Comparison of ENCODE assay signal across 15 cellular contexts in genomic region chr14:98513558-98513957, GRCh38.
A peak's percentile ranks its signal among the peaks of the same experiment; 100 is the strongest.
DNase-seq lines count a peak whose midpoint lies in the region; ATAC-seq and TF ChIP-seq lines count a peak whose summit lies in the region.
"Had no signal": no experiment of that assay in that cellular context is flagged by ENCODE, and none has a peak within 500 bp of the region (broad histone marks: within the 10 kb centered on the region; RNA-seq: fewer than 3 reads in every experiment).

No MANE protein-coding gene starts in this region.

- H3K4me3 ChIP-seq in OCI-LY3 (ENCODE audit: low read length) = peak overlapping the region; percentile 48
- H3K4me3 ChIP-seq in epithelial cell of esophagus (ENCODE audit: low read length) = no peak overlapping the region
- H3K4me3 ChIP-seq: BLaER1 treated with 17β-estradiol and CSF1 and Interleukin-3, amounts not matched to agents 10 nM and 100 nM; GM23248 had no signal

- peaks cover 21% of the 10 kb centered on the region for H3K9me3 ChIP-seq in OCI-LY3 (ENCODE audit: insufficient read depth, low read length)

- H3K27ac Mint-ChIP-seq in activated naive CD4-positive, alpha-beta T cell treated with anti-CD3 and anti-CD28 coated beads, Interleukin-2, amount 50 U/mL, for 72 hours = peak overlapping the region in 1 of 2 donors; percentile 91
- H3K27ac Mint-ChIP-seq: CD4-positive, alpha-beta T cell had no signal

- peaks cover 3 to 18% of the 10 kb centered on the region in 2 donors for H3K9me3 Mint-ChIP-seq in activated naive CD4-positive, alpha-beta T cell treated with anti-CD3 and anti-CD28 coated beads, Interleukin-2, amount 50 U/mL, for 72 hours

- peaks cover 0 to 5% of the 10 kb centered on the region in 2 donors for H3K36me3 Mint-ChIP-seq in activated naive CD4-positive, alpha-beta T cell treated with anti-CD3 and anti-CD28 coated beads, Interleukin-2, amount 50 U/mL, for 72 hours

- peak; percentile 22 to 65 for ATAC-seq in activated naive CD4-positive, alpha-beta T cell treated with anti-CD3 and anti-CD28 coated beads, Interleukin-2, amount 50 U/mL, for 72 hours

- 0 out of 2 replicates have a peak overlapping the region, but pooled peaks have one; percentile 78 for H2AFZ ChIP-seq in OCI-LY3 (ENCODE audit: low read depth, low read length)
- H2AFZ ChIP-seq: GM23248 had no signal

- H3K27ac ChIP-seq in OCI-LY3 (ENCODE audit: low read length) = peak overlapping the region; percentile 90
- H3K27ac ChIP-seq: BLaER1 treated with 17β-estradiol and CSF1 and Interleukin-3, amounts not matched to agents 10 nM and 100 nM; GM23248 had no signal

- peaks cover 62% of the 10 kb centered on the region for H3K4me1 ChIP-seq in OCI-LY3 (ENCODE audit: low read length)
- H3K4me1 ChIP-seq: BLaER1 treated with 17β-estradiol and CSF1 and Interleukin-3, amounts not matched to agents 10 nM and 100 nM had no signal

- H3K4me2 ChIP-seq in OCI-LY3 (ENCODE audit: low read length) = peak overlapping the region; percentile 72
- H3K4me2 ChIP-seq: BLaER1 treated with 17β-estradiol and CSF1 and Interleukin-3, amounts not matched to agents 10 nM and 100 nM had no signal

- no peaks in the 10 kb centered on the region for H3K27me3 ChIP-seq in OCI-LY3 (ENCODE audit: low read depth, low read length)
- H3K27me3 ChIP-seq: BLaER1 treated with 17β-estradiol and CSF1 and Interleukin-3, amounts not matched to agents 10 nM and 100 nM had no signal

- H4K20me1 ChIP-seq in OCI-LY3 (ENCODE audit: insufficient read depth, low read length) = no peaks in the 10 kb centered on the region
- H4K20me1 ChIP-seq: BLaER1 treated with 17β-estradiol and CSF1 and Interleukin-3, amounts not matched to agents 10 nM and 100 nM had no signal

- no peak for TF ChIP-seq CTCF in OCI-LY3 (IDR thresholded peaks at IDR 0.05; ENCODE audit: low read depth, low read length)
- TF ChIP-seq CTCF in epithelial cell of esophagus (IDR thresholded peaks at IDR 0.05; ENCODE audit: insufficient read depth, low read depth, low read length, missing control alignments) = no peak

- no peaks in the 10 kb centered on the region for H3K79me2 ChIP-seq in OCI-LY3 (ENCODE audit: low read length)

- DNase-seq in activated naive CD4-positive, alpha-beta T cell treated with anti-CD3 and anti-CD28 coated beads, Interleukin-2, amount 50 U/mL, for 72 hours (ENCODE audit: low spot score in 2 of 2) = no peak
- DNase-seq in activated naive CD4-positive, alpha-beta T cell (lab: John Stamatoyannopoulos, UW) = no peak
- peak; percentile 19 for DNase-seq in epithelial cell of esophagus (ENCODE audit: low read depth)
- no peak for DNase-seq in activated CD4-positive, alpha-beta T cell treated with anti-CD3 and anti-CD28 coated beads for 4 hours
- DNase-seq in NCI-H510A (lab: John Stamatoyannopoulos, UW) = no peak
- no peak for DNase-seq in NCI-H2081 (lab: John Stamatoyannopoulos, UW)
- DNase-seq: ACHN; Calu3; CD4-positive, alpha-beta T cell; DMS 273 treated with DMSO at 0.1 percent for 48 hours; GM23248; H7; IMR-90 had no signal

- H3K36me3 ChIP-seq in OCI-LY3 (replicated peaks; ENCODE audit: low read depth, low read length) = peaks cover 37% of the 10 kb centered on the region
- H3K36me3 ChIP-seq: BLaER1 treated with 17β-estradiol and CSF1 and Interleukin-3, amounts not matched to agents 10 nM and 100 nM had no signal

- peak overlapping the region; percentile 69 for H3K9ac ChIP-seq in OCI-LY3 (ENCODE audit: low read length)
- H3K9ac ChIP-seq: BLaER1 treated with 17β-estradiol and CSF1 and Interleukin-3, amounts not matched to agents 10 nM and 100 nM; GM23248 had no signal
